22 cellular contexts compared by ENCODE assay signal in genomic region chr4:384311-385010, GRCh38. TPM values are rescaled to one million over a fixed set of nuclear protein-coding genes. Genes with fewer than 3 reads are reported as not detected.
DNase-seq lines count a peak whose midpoint lies in the region; ATAC-seq and TF ChIP-seq lines count a peak whose summit lies in the region.
"Had no signal": no experiment of that assay in that cellular context is flagged by ENCODE, and none has a peak within 500 bp of the region (broad histone marks: within the 10 kb centered on the region; RNA-seq: fewer than 3 reads in every experiment).

No MANE protein-coding gene starts in this region.

- no peak overlapping the region for H3K4me3 Mint-ChIP-seq in activated CD4-positive, alpha-beta memory T cell treated with anti-CD3 and anti-CD28 coated beads, Interleukin-2, amount 10 ng/mL, durations not matched to agents 7 days and 5 days
- no peak overlapping the region for H3K4me3 Mint-ChIP-seq in activated CD4-positive, alpha-beta memory T cell treated with anti-CD3 and anti-CD28 coated beads for 36 hours
- H3K4me3 Mint-ChIP-seq in activated T-helper 17 cell treated with anti-CD3 and anti-CD28 coated beads, Interleukin-2, amount 50 U/mL, for 72 hours = peak overlapping the region; percentile 33

- POLR2A ChIA-PET in activated CD4-positive, alpha-beta memory T cell treated with anti-CD3 and anti-CD28 coated beads, Interleukin-2, amount 10 ng/mL, durations not matched to agents 7 days and 5 days (lab: Charles Lee) = no interaction called here
- POLR2A ChIA-PET in activated CD4-positive, alpha-beta memory T cell treated with anti-CD3 and anti-CD28 coated beads for 36 hours (lab: Charles Lee) = no interaction called here

- TF ChIP-seq CTCF in vagina (IDR thresholded peaks at IDR 0.05) = no peak

- intact Hi-C loops in activated CD4-positive, alpha-beta memory T cell treated with anti-CD3 and anti-CD28 coated beads for 36 hours (cut with micrococcal nuclease) = no loop called here
- intact Hi-C loops in vagina (cut with DNase I) = no loop called here

- H3K27me3 ChIP-seq in rectal smooth muscle tissue (ENCODE audit: control insufficient read depth, insufficient read depth, low read length) = no peaks in the 10 kb centered on the region
- H3K27me3 ChIP-seq in vagina = no peaks in the 10 kb centered on the region
- H3K27me3 ChIP-seq: suprapubic skin had no signal

- H3K27me3 Mint-ChIP-seq in activated CD4-positive, alpha-beta memory T cell treated with anti-CD3 and anti-CD28 coated beads, Interleukin-2, amount 10 ng/mL, durations not matched to agents 7 days and 5 days = no peaks in the 10 kb centered on the region
- no peaks in the 10 kb centered on the region for H3K27me3 Mint-ChIP-seq in activated CD4-positive, alpha-beta memory T cell treated with anti-CD3 and anti-CD28 coated beads for 36 hours
- no peaks in the 10 kb centered on the region for H3K27me3 Mint-ChIP-seq in activated T-helper 17 cell treated with anti-CD3 and anti-CD28 coated beads, Interleukin-2, amount 50 U/mL, for 72 hours

- no peak overlapping the region for H3K27ac ChIP-seq in rectal smooth muscle tissue (ENCODE audit: low read depth, low read length)
- H3K27ac ChIP-seq in vagina = no peak overlapping the region
- H3K27ac ChIP-seq: A549, prostate gland, suprapubic skin had no signal

- peak; percentile 34 for ATAC-seq in activated T-helper 17 cell treated with anti-CD3 and anti-CD28 coated beads, Interleukin-2, amount 50 U/mL, for 72 hours (replicated peaks)
- no peak for ATAC-seq in HG03469 (IDR thresholded peaks at IDR 0.05; ENCODE audit: unreplicated experiment)
- ATAC-seq in GM21528 (IDR thresholded peaks at IDR 0.05; ENCODE audit: low FRiP score, unreplicated experiment) = no peak
- ATAC-seq: A549 had no signal

- peaks cover 60% of the 10 kb centered on the region for H3K9me3 Mint-ChIP-seq in activated CD4-positive, alpha-beta memory T cell treated with anti-CD3 and anti-CD28 coated beads, Interleukin-2, amount 10 ng/mL, durations not matched to agents 7 days and 5 days
- H3K9me3 Mint-ChIP-seq in activated CD4-positive, alpha-beta memory T cell treated with anti-CD3 and anti-CD28 coated beads for 36 hours = peaks cover 75% of the 10 kb centered on the region
- peaks cover 30% of the 10 kb centered on the region for H3K9me3 Mint-ChIP-seq in activated T-helper 17 cell treated with anti-CD3 and anti-CD28 coated beads, Interleukin-2, amount 50 U/mL, for 72 hours

- peaks cover 60% of the 10 kb centered on the region for H3K9me3 ChIP-seq in vagina
- H3K9me3 ChIP-seq: prostate gland had no signal

- peaks cover 15% of the 10 kb centered on the region for H3K4me1 Mint-ChIP-seq in activated CD4-positive, alpha-beta memory T cell treated with anti-CD3 and anti-CD28 coated beads, Interleukin-2, amount 10 ng/mL, durations not matched to agents 7 days and 5 days
- peaks cover 6% of the 10 kb centered on the region for H3K4me1 Mint-ChIP-seq in activated CD4-positive, alpha-beta memory T cell treated with anti-CD3 and anti-CD28 coated beads for 36 hours (ENCODE audit: low read depth)
- peaks cover 11% of the 10 kb centered on the region for H3K4me1 Mint-ChIP-seq in activated T-helper 17 cell treated with anti-CD3 and anti-CD28 coated beads, Interleukin-2, amount 50 U/mL, for 72 hours

- no peak for TF ChIP-seq POLR2A in vagina (IDR thresholded peaks at IDR 0.05)

- H3K4me1 ChIP-seq in rectal smooth muscle tissue (ENCODE audit: control insufficient read depth, insufficient read depth, low read length) = no peaks in the 10 kb centered on the region
- no peaks in the 10 kb centered on the region for H3K4me1 ChIP-seq in vagina
- H3K4me1 ChIP-seq: A549, prostate gland, suprapubic skin had no signal

- H3K4me3 ChIP-seq in rectal smooth muscle tissue (ENCODE audit: low read length) (peak overlapping the region; percentile 10), vagina (no peak overlapping the region)
- H3K4me3 ChIP-seq: A549, prostate gland, smooth muscle cell, suprapubic skin had no signal

- CTCF ChIA-PET in activated CD4-positive, alpha-beta memory T cell treated with anti-CD3 and anti-CD28 coated beads, Interleukin-2, amount 10 ng/mL, durations not matched to agents 7 days and 5 days (lab: Charles Lee) = interaction anchor here (0.6 kb wide), 1 partner anchor 55 kb away, joined by 3 read pairs; no protein-coding TSS in a partner anchor
- CTCF ChIA-PET in activated CD4-positive, alpha-beta memory T cell treated with anti-CD3 and anti-CD28 coated beads for 36 hours (lab: Charles Lee) = no interaction called here

- no peak overlapping the region for H3K9ac ChIP-seq in rectal smooth muscle tissue (ENCODE audit: low read length)

- peaks cover 39% of the 10 kb centered on the region for H3K36me3 Mint-ChIP-seq in activated CD4-positive, alpha-beta memory T cell treated with anti-CD3 and anti-CD28 coated beads, Interleukin-2, amount 10 ng/mL, durations not matched to agents 7 days and 5 days (ENCODE audit: low read depth)
- H3K36me3 Mint-ChIP-seq in activated CD4-positive, alpha-beta memory T cell treated with anti-CD3 and anti-CD28 coated beads for 36 hours = peaks cover 35% of the 10 kb centered on the region
- no peaks in the 10 kb centered on the region for H3K36me3 Mint-ChIP-seq in activated T-helper 17 cell treated with anti-CD3 and anti-CD28 coated beads, Interleukin-2, amount 50 U/mL, for 72 hours (ENCODE audit: low read depth)

- DNase-seq in activated CD4-positive, alpha-beta memory T cell treated with anti-CD3 and anti-CD28 coated beads, Interleukin-2, amount 10 ng/mL, durations not matched to agents 7 days and 5 days = no peak
- no peak for DNase-seq in activated CD4-positive, alpha-beta memory T cell treated with anti-CD3 and anti-CD28 coated beads for 36 hours
- DNase-seq in NAMALWA (ENCODE audit: low spot score) (peak; percentile 96), vagina (ENCODE audit: extremely low spot score in 2 of 2) (no peak)
- DNase-seq: C1 segment of cervical spinal cord, dermis blood vessel endothelial cell, GF-D8, hippocampal formation, IMR-90, mammary epithelial cell, NCI-H1048, NCI-H2081 treated with DMSO at 0.1 percent for 48 hours, Right ventricle myocardium superior, T-helper 2 cell had no signal

- H3K36me3 ChIP-seq in rectal smooth muscle tissue (ENCODE audit: control insufficient read depth, insufficient read depth, low read length) (no peaks in the 10 kb centered on the region), vagina (no peaks in the 10 kb centered on the region)
- H3K36me3 ChIP-seq: prostate gland, suprapubic skin had no signal

- peak overlapping the region; percentile 44 for H3K27ac Mint-ChIP-seq in activated CD4-positive, alpha-beta memory T cell treated with anti-CD3 and anti-CD28 coated beads, Interleukin-2, amount 10 ng/mL, durations not matched to agents 7 days and 5 days
- H3K27ac Mint-ChIP-seq in activated CD4-positive, alpha-beta memory T cell treated with anti-CD3 and anti-CD28 coated beads for 36 hours = no peak overlapping the region
- no peak overlapping the region for H3K27ac Mint-ChIP-seq in activated T-helper 17 cell treated with anti-CD3 and anti-CD28 coated beads, Interleukin-2, amount 50 U/mL, for 72 hours

RNA-seq across cellular contexts. Expression of gene ZNF141, which starts 46.8 kb away (rescaled TPM):
- 10 to 100 TPM; 22.1 to 23.8 TPM for total RNA-seq in activated CD4-positive, alpha-beta memory T cell treated with anti-CD3 and anti-CD28 coated beads, Interleukin-2, amount 10 ng/mL, durations not matched to agents 7 days and 5 days
- total RNA-seq in activated CD4-positive, alpha-beta memory T cell treated with anti-CD3 and anti-CD28 coated beads for 36 hours = 10 to 100 TPM; 22.4 to 24.2 TPM
- total RNA-seq in activated T-helper 17 cell treated with anti-CD3 and anti-CD28 coated beads, Interleukin-2, amount 50 U/mL, for 72 hours = 10 to 100 TPM; 17.3 to 35.8 TPM
- 32.2 TPM for total RNA-seq in vagina
